Comparison of ENCODE assay signal across 8 cellular contexts in genomic region chr18:74598350-74599001, GRCh38. TPM values are rescaled to one million over a fixed set of nuclear protein-coding genes. Genes with fewer than 3 reads are reported as not detected.
A peak's percentile ranks its signal among the peaks of the same experiment; 100 is the strongest.
DNase-seq lines count a peak whose midpoint lies in the region; ATAC-seq and TF ChIP-seq lines count a peak whose summit lies in the region.

No MANE protein-coding gene starts in this region.

- H3K36me3 ChIP-seq in KMS-11 (ENCODE audit: insufficient read depth) (no peaks in the 10 kb centered on the region), iPS DF 6.9 (ENCODE audit: control insufficient read depth, insufficient read depth, low read length) (no peaks in the 10 kb centered on the region), skeletal muscle tissue (ENCODE audit: control insufficient read depth in 3 of 3, insufficient read depth in 3 of 3, low read length in 3 of 3) (peaks cover 0 to 2% (median under 1%) of the 10 kb centered on the region in 3 donors)

- H3K79me2 ChIP-seq in KMS-11 (ENCODE audit: insufficient read depth, low read depth): peaks cover 75% of the 10 kb centered on the region

- H3K4me3 ChIP-seq in KMS-11 (IDR thresholded peaks at IDR 0.05; ENCODE audit: insufficient read depth, low read depth, low read length): no peak overlapping the region
- H3K4me3 ChIP-seq in iPS DF 6.9 (ENCODE audit: low read length): peak overlapping the region; percentile 76
- H3K4me3 ChIP-seq in skeletal muscle tissue (ENCODE audit: low read length in 3 of 3): peak overlapping the region; percentile 85 to 93 (median 91)

- no peaks in the 10 kb centered on the region for H4K20me1 ChIP-seq in KMS-11 (ENCODE audit: insufficient read depth)

- H3K27ac ChIP-seq in KMS-11: peak overlapping the region; percentile 88
- peak overlapping the region; percentile 86 for H3K27ac ChIP-seq in angular gyrus (ENCODE audit: low read depth, low read length)
- no peak overlapping the region for H3K27ac ChIP-seq in iPS DF 6.9 (ENCODE audit: low read length)
- H3K27ac ChIP-seq in skeletal muscle tissue (ENCODE audit: low read depth, low read length): peak overlapping the region; percentile 98

- no peaks in the 10 kb centered on the region for H3K27me3 Mint-ChIP-seq in T-cell

- peak overlapping the region; percentile 92 to 95 (median 94) for H3K4me3 Mint-ChIP-seq in T-cell

- H3K36me3 Mint-ChIP-seq in T-cell: peaks cover 26% of the 10 kb centered on the region

- H3K4me1 ChIP-seq in KMS-11 (ENCODE audit: low read depth, poor library complexity, severe bottlenecking) (peaks cover 68% of the 10 kb centered on the region), iPS DF 6.9 (ENCODE audit: control insufficient read depth, insufficient read depth, low read length) (no peaks in the 10 kb centered on the region), skeletal muscle tissue (ENCODE audit: control insufficient read depth in 3 of 3, insufficient read depth in 3 of 3, low read length in 3 of 3) (peaks cover 18 to 44% (median 32%) of the 10 kb centered on the region in 3 donors)

- H3K27me3 ChIP-seq in KMS-11 (ENCODE audit: insufficient read depth, low read depth) (no peaks in the 10 kb centered on the region), iPS DF 6.9 (ENCODE audit: control insufficient read depth, insufficient read depth, low read length) (no peaks in the 10 kb centered on the region), skeletal muscle tissue (ENCODE audit: control insufficient read depth in 3 of 3, insufficient read depth in 3 of 3, low read length in 3 of 3) (no peaks in the 10 kb centered on the region)

- peak overlapping the region; percentile 97 for H3K4me2 ChIP-seq in KMS-11

- TF ChIP-seq CTCF in KMS-11 (conservative IDR thresholded peaks at IDR 0.05; ENCODE audit: low read depth, low read length): 0 out of 2 replicates have a peak, but pooled peaks have one; percentile 27

- H3K9me3 Mint-ChIP-seq in T-cell: no peaks in the 10 kb centered on the region

- ATAC-seq in GM21737 (IDR thresholded peaks at IDR 0.05; ENCODE audit: unreplicated experiment) (peak; percentile 54), T-cell (replicated peaks in 1 of 4) (peak; percentile 68 to 69 (median 69))

- peaks cover 64 to 70% (median 65%) of the 10 kb centered on the region in 3 donors for H3K4me1 Mint-ChIP-seq in T-cell

- CTCF ChIA-PET in T-cell (lab: Charles Lee): interaction anchor here (0.5 to 1.2 kb wide), 9 partner anchors 25 to 1811 kb away, joined by 3 to 5 read pairs (median 4); partner anchors contain the start of gene CNDP2 (in 1 of the 2)

- H2AFZ ChIP-seq in KMS-11 (ENCODE audit: low read depth): peak overlapping the region; percentile 70

- H3K27ac Mint-ChIP-seq in T-cell: peak overlapping the region; percentile 99

- H3K9me3 ChIP-seq in iPS DF 6.9 (ENCODE audit: control insufficient read depth, insufficient read depth, low read length): no peaks in the 10 kb centered on the region
- no peaks in the 10 kb centered on the region for H3K9me3 ChIP-seq in skeletal muscle tissue (ENCODE audit: control insufficient read depth in 3 of 3, low read length in 3 of 3)

- no CpG with 5 or more reads among the region's 44 CpGs for WGBS in iPS DF 6.9 (ENCODE audit: insufficient coverage, insufficient read length)

- peak overlapping the region; percentile 81 for H3K9ac ChIP-seq in KMS-11
- H3K9ac ChIP-seq in skeletal muscle tissue (ENCODE audit: low read depth in 1 of 3, low read length in 3 of 3): peak overlapping the region; percentile 92 to 96 (median 96)

- POLR2A ChIA-PET in T-cell (lab: Charles Lee): interaction anchor here (0.6 to 1.1 kb wide), 5 partner anchors 19 to 516 kb away, joined by 3 to 4 read pairs (median 3); partner anchors contain the start of gene CNDP2 (in 1 of the 2)

- DNase-seq in GF-D8 (lab: John Stamatoyannopoulos, UW) (peak; percentile 39), T-cell (peak; percentile 39 to 82 (median 68)), iPS DF 6.9 (ENCODE audit: low read depth, low spot score) (no peak), epidermal melanocyte (ENCODE audit: insufficient read length, low spot score) (no peak)

RNA-seq across cellular contexts. Expression of gene ZNF407, which starts 0.8 kb away (rescaled TPM):
- total RNA-seq in T-cell (10 to 100 TPM; 22.9 to 37.4 (median 24.4) TPM), skeletal muscle tissue (15.1 TPM)

Comparison
In these comparisons a context has a peak if more than half of its experiments do, and no peak if none do; other contexts are left out.
1. DNase-seq: peak in GF-D8 (single experiment) and T-cell (34 of 34); none in iPS DF 6.9 (single experiment) and epidermal melanocyte (single experiment).